Comparison of ENCODE assay signal across 8 cellular contexts in genomic region chr12:90854136-90854689, GRCh38.
DNase-seq lines count a peak whose midpoint lies in the region; ATAC-seq, FAIRE-seq and TF ChIP-seq lines count a peak whose summit lies in the region.

No MANE protein-coding gene starts in this region.

- no peak for ATAC-seq in natural killer cell
- no peak for ATAC-seq in natural killer cell treated with Interleukin-12 subunit alpha and Interleukin-12 subunit beta and Interleukin-15 and Interleukin-18, amount 100 ng/mL, for 72 hours
- ATAC-seq in GM21737 (IDR thresholded peaks at IDR 0.05; ENCODE audit: unreplicated experiment): peak; percentile 79

- H3K4me2 ChIP-seq in SU-DHL-6 (ENCODE audit: low read depth, low read length, poor library complexity, severe bottlenecking): no peak overlapping the region

- no peaks in the 10 kb centered on the region for H3K9me3 Mint-ChIP-seq in natural killer cell
- H3K9me3 Mint-ChIP-seq in natural killer cell treated with Interleukin-12 subunit alpha and Interleukin-12 subunit beta and Interleukin-15 and Interleukin-18, amount 100 ng/mL, for 72 hours: no peaks in the 10 kb centered on the region

- FAIRE-seq in frontal cortex (lab: Jason Lieb, UNC): peak; percentile 88

- H3K27ac Mint-ChIP-seq in natural killer cell: no peak overlapping the region
- H3K27ac Mint-ChIP-seq in natural killer cell treated with Interleukin-12 subunit alpha and Interleukin-12 subunit beta and Interleukin-15 and Interleukin-18, amount 100 ng/mL, for 72 hours: no peak overlapping the region

- H4K20me1 ChIP-seq in SU-DHL-6 (ENCODE audit: low read depth, low read length): no peaks in the 10 kb centered on the region

- no peaks in the 10 kb centered on the region for H3K27me3 Mint-ChIP-seq in natural killer cell (ENCODE audit: low read depth in 2 of 2)
- H3K27me3 Mint-ChIP-seq in natural killer cell treated with Interleukin-12 subunit alpha and Interleukin-12 subunit beta and Interleukin-15 and Interleukin-18, amount 100 ng/mL, for 72 hours: no peaks in the 10 kb centered on the region

- H2AFZ ChIP-seq in SU-DHL-6 (ENCODE audit: low read depth, low read length, severe bottlenecking): no peak overlapping the region

- no peak overlapping the region for H3K27ac ChIP-seq in SU-DHL-6 (ENCODE audit: low read depth, low read length)

- H3K9ac ChIP-seq in SU-DHL-6 (ENCODE audit: low read length): no peak overlapping the region

- DNase-seq in natural killer cell (no peak), frontal cortex (ENCODE audit: low spot score in 2 of 2) (peak in 1 of 2 donors; percentile 17), retina (peak; percentile 19)
- no peak for DNase-seq in natural killer cell treated with Interleukin-12 subunit alpha and Interleukin-12 subunit beta and Interleukin-15 and Interleukin-18, amount 100 ng/mL, for 72 hours (ENCODE audit: low spot score)
- no peak for DNase-seq in NK-92 treated with Interleukin-12 subunit alpha and Interleukin-12 subunit beta, amount 100 ng/mL, for 24 hours (lab: John Stamatoyannopoulos, UW)

- intact Hi-C loops in natural killer cell (cut with micrococcal nuclease): no loop called here

- no peaks in the 10 kb centered on the region for H3K4me1 Mint-ChIP-seq in natural killer cell
- H3K4me1 Mint-ChIP-seq in natural killer cell treated with Interleukin-12 subunit alpha and Interleukin-12 subunit beta and Interleukin-15 and Interleukin-18, amount 100 ng/mL, for 72 hours (ENCODE audit: low read depth in 2 of 2): no peaks in the 10 kb centered on the region

- H3K9me3 ChIP-seq in SU-DHL-6 (ENCODE audit: insufficient read depth, low read length): no peaks in the 10 kb centered on the region

- H3K4me3 Mint-ChIP-seq in natural killer cell: no peak overlapping the region
- H3K4me3 Mint-ChIP-seq in natural killer cell treated with Interleukin-12 subunit alpha and Interleukin-12 subunit beta and Interleukin-15 and Interleukin-18, amount 100 ng/mL, for 72 hours: no peak overlapping the region

- H3K36me3 ChIP-seq in SU-DHL-6 (ENCODE audit: low read length): no peaks in the 10 kb centered on the region

- no peak overlapping the region for H3K4me3 ChIP-seq in SU-DHL-6 (ENCODE audit: insufficient read depth, low read length, poor library complexity, severe bottlenecking)

- H3F3A ChIP-seq in SU-DHL-6 (ENCODE audit: insufficient read depth): no peaks in the 10 kb centered on the region

- H3K79me2 ChIP-seq in SU-DHL-6 (ENCODE audit: insufficient read depth, low read length): no peaks in the 10 kb centered on the region

- H3K27me3 ChIP-seq in SU-DHL-6 (ENCODE audit: low read length): no peaks in the 10 kb centered on the region

- H3K36me3 Mint-ChIP-seq in natural killer cell: no peaks in the 10 kb centered on the region
- no peaks in the 10 kb centered on the region for H3K36me3 Mint-ChIP-seq in natural killer cell treated with Interleukin-12 subunit alpha and Interleukin-12 subunit beta and Interleukin-15 and Interleukin-18, amount 100 ng/mL, for 72 hours

- TF ChIP-seq CTCF in natural killer cell (IDR thresholded peaks at IDR 0.05): peak; percentile 9
- peak; percentile 81 for TF ChIP-seq CTCF in LNCAP (IDR thresholded peaks at IDR 0.05)
- TF ChIP-seq CTCF in SU-DHL-6 (IDR thresholded peaks at IDR 0.05; ENCODE audit: insufficient read depth, low read length, poor library complexity, severe bottlenecking): peak; percentile 53

- H3K9me2 ChIP-seq in SU-DHL-6 (replicated peaks; ENCODE audit: insufficient read depth, low read length): no peaks in the 10 kb centered on the region

Comparison
In these comparisons a context has a peak if more than half of its experiments do, and no peak if none do; other contexts are left out.
1. CTCF ChIP-seq: peak in every context shown above with its lines; median percentile 81 in LNCAP; 53 in SU-DHL-6; 9 in natural killer cell.